Comparison of ENCODE assay signal across 15 cellular contexts in the genomic region with DNA sequence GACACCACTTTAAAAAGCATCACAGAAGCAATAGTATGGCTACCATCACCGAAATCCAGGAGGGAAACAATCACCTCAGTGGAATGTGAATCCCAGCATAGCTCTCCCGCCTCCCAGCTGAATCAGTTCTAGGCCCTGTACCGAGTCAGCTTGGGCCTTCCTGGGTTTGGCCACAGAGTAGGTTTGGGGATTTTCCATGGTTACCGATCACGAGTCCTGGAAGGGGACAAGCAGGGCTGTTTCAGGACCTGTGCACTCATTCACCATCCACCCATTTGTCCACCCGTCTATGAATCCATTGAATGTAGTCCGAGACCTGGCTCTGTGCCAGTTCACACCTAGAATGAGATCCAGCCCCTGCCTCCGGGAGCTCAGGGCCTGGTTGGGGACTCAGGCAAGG.
A peak's percentile ranks its signal among the peaks of the same experiment; 100 is the strongest.
DNase-seq lines count a peak whose midpoint lies in the region; ATAC-seq and TF ChIP-seq lines count a peak whose summit lies in the region.
"Had no signal": no experiment of that assay in that cellular context is flagged by ENCODE, and none has a peak within 500 bp of the region (broad histone marks: within the 10 kb centered on the region; RNA-seq: fewer than 3 reads in every experiment).

No MANE protein-coding gene starts in this region.

- in situ Hi-C loops in astrocyte of the cerebellum (cut with HindIII; ENCODE audit: low sequenced_read_pairs), result no loop called here

- H3K4me3 ChIP-seq in astrocyte of the cerebellum (ENCODE audit: low read depth, low read length), result no peak overlapping the region
- no peak overlapping the region for H3K4me3 ChIP-seq in heart right ventricle
- H3K4me3 ChIP-seq: SK-N-MC had no signal

- H3K27ac ChIP-seq in heart right ventricle, result peak overlapping the region in 3 of 10 donors; percentile 8 to 90 (median 30)
- H3K27ac ChIP-seq: SK-N-MC had no signal

- no peaks in the 10 kb centered on the region for H3K9me3 ChIP-seq in heart right ventricle

- peaks cover 0 to 79% (median 16%) of the 10 kb centered on the region in 9 donors for H3K4me1 ChIP-seq in heart right ventricle

- TF ChIP-seq POLR2A in GM18505 (IDR thresholded peaks at IDR 0.05; ENCODE audit: borderline replicate concordance, extremely low read depth, insufficient read depth, insufficient read length), result no peak

- DNase-seq in AG08395 (ENCODE audit: low spot score) (peak; percentile 94), HK-2 (ENCODE audit: unreplicated experiment) (peak; percentile 73), astrocyte of the cerebellum (ENCODE audit: low read depth) (peak; percentile 56), iris pigment epithelial cell (ENCODE audit: low read depth) (peak; percentile 51), heart right ventricle (no peak)
- no peak for DNase-seq in stimulated activated CD4-positive, alpha-beta T cell treated with anti-CD3 and anti-CD28 coated beads, Interleukin-4, amount 100 ng/mL, for 1 hour
- DNase-seq: activated T-cell treated with anti-CD3 and anti-CD28 coated beads, Interleukin-2, amount 50 U/mL, for 72 hours; CD4-positive, CD25-positive, alpha-beta regulatory T cell; kidney; NCI-H748 treated with DMSO at 0.1 percent for 48 hours had no signal

- ATAC-seq in GM18505 (IDR thresholded peaks at IDR 0.05; ENCODE audit: unreplicated experiment) (no peak), GM19324 (IDR thresholded peaks at IDR 0.05; ENCODE audit: low FRiP score, unreplicated experiment) (no peak), heart right ventricle (no peak)
- ATAC-seq: activated CD4-positive, CD25-positive, alpha-beta regulatory T cell treated with anti-CD3 and anti-CD28 coated beads, Interleukin-2, amount 50 U/mL, for 24 hours; activated T-cell treated with anti-CD3 and anti-CD28 coated beads, Interleukin-2, amount 50 U/mL, for 72 hours; natural killer cell treated with Interleukin-12 subunit alpha and Interleukin-12 subunit beta and Interleukin-15 and Interleukin-18, amount 100 ng/mL, for 72 hours had no signal

- peaks cover 0 to 97% (median 46%) of the 10 kb centered on the region in 9 donors for H3K36me3 ChIP-seq in heart right ventricle

- WGBS in heart right ventricle, 2 donors, result 64 to 70% methylated on average over 8 of the region's 8 CpGs

- intact Hi-C loops in heart right ventricle (cut with DNase I), result loop anchor here in 1 of 10 donors (10.0 kb wide), 1 partner anchor 199 kb away; the partner anchor contains the start of gene RCC2

- H3K27me3 ChIP-seq in heart right ventricle, result no peaks in the 10 kb centered on the region

- TF ChIP-seq CTCF in astrocyte of the cerebellum (IDR thresholded peaks at IDR 0.05; ENCODE audit: low read depth, low read length, missing control alignments), result no peak
- TF ChIP-seq CTCF in heart right ventricle (IDR thresholded peaks at IDR 0.05), result no peak

Comparison
In these comparisons a context has a peak if more than half of its experiments do, and no peak if none do; other contexts are left out.
1. DNase-seq: peak in AG08395 (single experiment), HK-2 (single experiment), astrocyte of the cerebellum (single experiment) and iris pigment epithelial cell (single experiment); none in stimulated activated CD4-positive, alpha-beta T cell treated with anti-CD3 and anti-CD28 coated beads, Interleukin-4, amount 100 ng/mL, for 1 hour (single experiment) and heart right ventricle (0 of 2).